9 cellular contexts compared by ENCODE assay signal in genomic region chr10:84845628-84846261, GRCh38.
DNase-seq lines count a peak whose midpoint lies in the region; ATAC-seq and TF ChIP-seq lines count a peak whose summit lies in the region.
"Had no signal": no experiment of that assay in that cellular context is flagged by ENCODE, and none has a peak within 500 bp of the region (broad histone marks: within the 10 kb centered on the region; RNA-seq: fewer than 3 reads in every experiment).

No MANE protein-coding gene starts in this region.

- no peak overlapping the region for H3K27ac Mint-ChIP-seq in T-helper 17 cell

- 82 to 84% methylated on average over 2 of the region's 2 CpGs for WGBS in lower leg skin, 2 donors

- intact Hi-C loops in lower leg skin (cut with DNase I; ENCODE audit: low total_unique reads), result no loop called here

- H3K4me1 Mint-ChIP-seq in T-helper 17 cell, result peaks cover 3% of the 10 kb centered on the region

- TF ChIP-seq CTCF in 22Rv1 (IDR thresholded peaks at IDR 0.05) (peak; percentile 38), epithelial cell of esophagus (IDR thresholded peaks at IDR 0.05; ENCODE audit: insufficient read depth, low read depth, low read length, missing control alignments) (peak; percentile 43), lower leg skin (IDR thresholded peaks at IDR 0.05) (no peak)

- peak; percentile 31 for DNase-seq in NCI-H1092 treated with DMSO at 0.1 percent for 48 hours (lab: John Stamatoyannopoulos, UW)
- peak; percentile 17 for DNase-seq in epithelial cell of esophagus (ENCODE audit: low read depth)
- no peak for DNase-seq in stimulated activated CD4-positive, alpha-beta T cell treated with anti-CD3 and anti-CD28 coated beads, Interleukin-4, amount 100 ng/mL, for 24 hours
- no peak for DNase-seq in lower leg skin (ENCODE audit: low spot score in 2 of 2)
- no peak for DNase-seq in activated CD4-positive, alpha-beta T cell treated with anti-CD3 and anti-CD28 coated beads, Interleukin-2, amount 50 U/mL, for 48 hours
- no peak for DNase-seq in T-helper 17 cell

- peaks cover 13% of the 10 kb centered on the region for H3K27me3 Mint-ChIP-seq in T-helper 17 cell

- no peak for TF ChIP-seq POLR2A in lower leg skin (IDR thresholded peaks at IDR 0.05)

- no peak overlapping the region for H3K4me3 Mint-ChIP-seq in T-helper 17 cell

- no peak overlapping the region for H3K27ac ChIP-seq in 22Rv1
- H3K27ac ChIP-seq: SK-N-MC had no signal

- no peaks in the 10 kb centered on the region for H3K9me3 ChIP-seq in T-helper 17 cell (ENCODE audit: control insufficient read depth, low read length, poor library complexity, severe bottlenecking)

- ATAC-seq in GM18502 (IDR thresholded peaks at IDR 0.05; ENCODE audit: poor library complexity, unreplicated experiment) (peak; percentile 65), T-helper 17 cell (no peak)

- no peaks in the 10 kb centered on the region for H3K36me3 Mint-ChIP-seq in T-helper 17 cell (ENCODE audit: low read depth)

- H3K4me3 ChIP-seq in epithelial cell of esophagus (ENCODE audit: low read length) (no peak overlapping the region), lower leg skin (ENCODE audit: low read depth, poor library complexity, severe bottlenecking) (no peak overlapping the region)
- H3K4me3 ChIP-seq: SK-N-MC had no signal

Comparison
In these comparisons a context has a peak if more than half of its experiments do, and no peak if none do; other contexts are left out.
1. CTCF ChIP-seq: peak in 22Rv1 (single experiment) and epithelial cell of esophagus (single experiment); none in lower leg skin (0 of 3).
2. DNase-seq: peak in NCI-H1092 treated with DMSO at 0.1 percent for 48 hours (single experiment) and epithelial cell of esophagus (single experiment); none in stimulated activated CD4-positive, alpha-beta T cell treated with anti-CD3 and anti-CD28 coated beads, Interleukin-4, amount 100 ng/mL, for 24 hours (single experiment), lower leg skin (0 of 2), activated CD4-positive, alpha-beta T cell treated with anti-CD3 and anti-CD28 coated beads, Interleukin-2, amount 50 U/mL, for 48 hours (0 of 2) and T-helper 17 cell (0 of 3).